Comparison of ENCODE assay signal across 8 cellular contexts in genomic region chr14:69153848-69154208, GRCh38. TPM values are rescaled to one million over a fixed set of nuclear protein-coding genes. Genes with fewer than 3 reads are reported as not detected.
DNase-seq lines count a peak whose midpoint lies in the region; ATAC-seq and TF ChIP-seq lines count a peak whose summit lies in the region.

No MANE protein-coding gene starts in this region.

- H3K4me1 ChIP-seq in breast epithelium, result peaks cover 0 to 8% of the 10 kb centered on the region in 2 donors

- intact Hi-C loops in breast epithelium (cut with DNase I; ENCODE audit: low total_unique reads), result no loop called here

- H3K4me3 ChIP-seq in GM08714 (ENCODE audit: low read length), result peak overlapping the region; percentile 70
- H3K4me3 ChIP-seq in breast epithelium, result peak overlapping the region; percentile 88 to 91 (median 90)
- H3K4me3 ChIP-seq in kidney epithelial cell (ENCODE audit: low read depth, low read length), result peak overlapping the region; percentile 79

- H3K27ac ChIP-seq in breast epithelium (peak overlapping the region; percentile 94 to 97), substantia nigra (ENCODE audit: low read depth, low read length, poor library complexity, severe bottlenecking) (peak overlapping the region; percentile 81)

- TF ChIP-seq POLR2A in breast epithelium (IDR thresholded peaks at IDR 0.05), result no peak

- no peaks in the 10 kb centered on the region for H3K27me3 ChIP-seq in breast epithelium
- H3K27me3 ChIP-seq in kidney epithelial cell (ENCODE audit: control insufficient read depth, insufficient read depth, low read length), result no peaks in the 10 kb centered on the region

- TF ChIP-seq CTCF in breast epithelium (IDR thresholded peaks at IDR 0.05) (no peak), kidney epithelial cell (IDR thresholded peaks at IDR 0.05; ENCODE audit: insufficient read depth, low read length, poor library complexity, severe bottlenecking) (no peak)

- DNase-seq in NCI-H2227 (lab: John Stamatoyannopoulos, UW; ENCODE audit: unreplicated experiment) (peak; percentile 56), breast epithelium (ENCODE audit: low spot score in 2 of 2) (no peak), kidney epithelial cell (ENCODE audit: low read depth) (no peak), substantia nigra (lab: John Stamatoyannopoulos, UW) (peak in 11 of 49 donors; percentile 0 to 43 (median 7)), NCI-H2107 treated with DMSO at 0.1 percent for 48 hours (lab: John Stamatoyannopoulos, UW; ENCODE audit: unreplicated experiment) (no peak)

- H3K9me3 ChIP-seq in breast epithelium, result no peaks in the 10 kb centered on the region

- ATAC-seq in GM19328 (IDR thresholded peaks at IDR 0.05; ENCODE audit: unreplicated experiment) (no peak), GM21526 (IDR thresholded peaks at IDR 0.05; ENCODE audit: low FRiP score, unreplicated experiment) (no peak)

- H3K36me3 ChIP-seq in breast epithelium (no peaks in the 10 kb centered on the region), kidney epithelial cell (ENCODE audit: control insufficient read depth, insufficient read depth, low read length) (no peaks in the 10 kb centered on the region)

RNA-seq across cellular contexts. Expression of gene DCAF5, which starts 0.9 kb away (rescaled TPM):
- total RNA-seq in breast epithelium (10 to 100 TPM; 40.4 to 45.0 (median 43.3) TPM), kidney epithelial cell (23.6 and 25.9 TPM in 2 replicates)

RNA-seq across cellular contexts. Expression of gene EXD2, which starts 37.5 kb away (rescaled TPM):
- total RNA-seq in breast epithelium (10 to 100 TPM; 17.1 to 32.5 (median 23.3) TPM), kidney epithelial cell (27.9 and 34.2 TPM in 2 replicates)
